Comparison of ENCODE assay signal across 31 cellular contexts in the genomic region with DNA sequence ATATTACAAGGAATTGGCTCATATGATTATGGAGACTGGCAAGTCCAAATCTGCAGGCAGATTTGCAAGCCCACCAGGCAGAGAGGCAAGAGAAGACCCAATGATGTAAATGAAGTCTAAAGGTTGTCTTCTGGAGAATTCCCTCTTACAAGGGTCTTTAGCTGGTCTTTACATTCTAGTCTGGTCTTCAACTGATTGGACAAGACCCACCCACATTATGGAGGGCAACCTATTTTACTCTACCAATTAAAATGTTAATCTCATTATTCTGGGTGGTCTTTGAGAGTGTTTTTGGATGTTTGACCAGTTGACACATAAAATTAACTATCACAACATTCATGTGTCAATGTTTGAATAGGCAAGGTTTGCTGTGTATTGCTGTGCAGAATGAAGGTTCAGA. TPM values are rescaled to one million over a fixed set of nuclear protein-coding genes. Genes with fewer than 3 reads are reported as not detected.
DNase-seq lines count a peak whose midpoint lies in the region; ATAC-seq, FAIRE-seq and TF ChIP-seq lines count a peak whose summit lies in the region.
"Had no signal": no experiment of that assay in that cellular context is flagged by ENCODE, and none has a peak within 500 bp of the region (broad histone marks: within the 10 kb centered on the region; RNA-seq: fewer than 3 reads in every experiment).

No MANE protein-coding gene starts in this region.

- CTCF ChIA-PET in HEK293 (lab: Yijun Ruan, JAX) = interaction anchor here (0.6 kb wide), 1 partner anchor 289 kb away, joined by 3 read pairs; no protein-coding TSS in a partner anchor
- CTCF ChIA-PET in K562 (lab: Yijun Ruan, JAX; ENCODE audit: low intra/inter-chr PET ratio) = no interaction called here

- no peak for TF ChIP-seq RAD21 in K562 (CRISPR knock-in tag; conservative IDR thresholded peaks at IDR 0.05 in 1 of 2, IDR thresholded peaks at IDR 0.05 in 1 of 2)

- BruUV-seq in K562 (replicated peaks; lab: Mats Ljungman, UMichigan) = no TSS peak

- H3K4me3 ChIP-seq in HEK293 (ENCODE audit: low read depth, low read length) (no peak overlapping the region), K562 (no peak overlapping the region)
- H3K4me3 ChIP-seq: A549; BLaER1; BLaER1 treated with 17β-estradiol and CSF1 and Interleukin-3, amounts not matched to agents 10 nM and 100 nM had no signal

- TF ChIP-seq CTCF in HEK293 (tag by site-specific recombination; IDR thresholded peaks at IDR 0.05) (no peak), K562 (IDR thresholded peaks at IDR 0.05 in 2 of 3, conservative IDR thresholded peaks at IDR 0.05 in 1 of 3; ENCODE audit: insufficient read depth in 2 of 3, low read depth in 1 of 3, low read length in 3 of 3) (no peak)

- H3K4me2 ChIP-seq in K562 (ENCODE audit: insufficient read depth, low read length) = peak overlapping the region; percentile 7; the same call in 1 of the 2 replicates
- H3K4me2 ChIP-seq: A549, BLaER1 had no signal

- no peak for FAIRE-seq in K562 (lab: Jason Lieb, UNC)
- FAIRE-seq: A204.1, A549, D721Med had no signal

- POLR2A ChIA-PET in HEK293 (lab: Yijun Ruan, JAX) (no interaction called here), K562 (lab: Yijun Ruan, JAX) (interaction anchor here (1.2 to 1.9 kb wide), 3 partner anchors 11 to 30 kb away, joined by 4 to 7 read pairs (median 6); no protein-coding TSS in a partner anchor)

- in situ Hi-C loops in K562 (cut with MboI) = no loop called here

- H4K20me1 ChIP-seq in K562 (replicated peaks; ENCODE audit: control insufficient read depth, insufficient read depth, low read length) = no peaks in the 10 kb centered on the region
- H4K20me1 ChIP-seq: BLaER1; BLaER1 treated with 17β-estradiol and CSF1 and Interleukin-3, amounts not matched to agents 10 nM and 100 nM had no signal

- no peak for ATAC-seq in K562
- ATAC-seq in HG02763 (IDR thresholded peaks at IDR 0.05; ENCODE audit: unreplicated experiment) = no peak
- ATAC-seq: A549; CD8-positive, alpha-beta T cell had no signal

- no peak for TF ChIP-seq POLR2A in K562 (conservative IDR thresholded peaks at IDR 0.05)

- intact Hi-C loops in K562 (cut with micrococcal nuclease) = no loop called here

- no peak overlapping the region for H2AFZ ChIP-seq in K562 (ENCODE audit: low read depth, low read length)

- H3K9ac ChIP-seq in K562 (ENCODE audit: insufficient read depth in 1 of 2, low read depth in 2 of 2, low read length in 2 of 2) = no peak overlapping the region
- H3K9ac ChIP-seq: BLaER1; BLaER1 treated with 17β-estradiol and CSF1 and Interleukin-3, amounts not matched to agents 10 nM and 100 nM had no signal

- H3K9me3 ChIP-seq in HEK293 (ENCODE audit: control insufficient read depth, insufficient read depth, low read depth, low read length) = no peaks in the 10 kb centered on the region
- H3K9me3 ChIP-seq in K562 (replicated peaks; ENCODE audit: control insufficient read depth, insufficient read depth, low read depth, low read length) = no peaks in the 10 kb centered on the region
- H3K9me3 ChIP-seq: A549; BE2C; BLaER1; BLaER1 treated with 17β-estradiol and CSF1 and Interleukin-3, amounts not matched to agents 10 nM and 100 nM; Caco-2 had no signal

- no peaks in the 10 kb centered on the region for H3K27me3 ChIP-seq in K562 (ENCODE audit: control insufficient read depth in 2 of 2, insufficient read depth in 2 of 2, low read length in 2 of 2)
- H3K27me3 ChIP-seq: BE2C; BLaER1; BLaER1 treated with 17β-estradiol and CSF1 and Interleukin-3, amounts not matched to agents 10 nM and 100 nM had no signal

- no peaks in the 10 kb centered on the region for H3K79me2 ChIP-seq in K562 (ENCODE audit: control insufficient read depth, insufficient read depth, low read length)

- no peak for TF ChIP-seq EP300 in K562 (IDR thresholded peaks at IDR 0.05; ENCODE audit: low read length)

- H3K9me1 ChIP-seq in K562 (ENCODE audit: control insufficient read depth, insufficient read depth, low read length) = no peaks in the 10 kb centered on the region

- H3K4me1 ChIP-seq in HEK293 (ENCODE audit: control insufficient read depth, insufficient read depth, low read length) = no peaks in the 10 kb centered on the region
- H3K4me1 ChIP-seq in K562 (replicated peaks in 1 of 2; ENCODE audit: control insufficient read depth in 2 of 2, insufficient read depth in 2 of 2, low read length in 2 of 2) = peaks cover 11 to 18% of the 10 kb centered on the region in 2 experiments; a peak in 4 of 5 replicates
- H3K4me1 ChIP-seq: A549, BE2C had no signal

- H3K27ac ChIP-seq in HEK293 (ENCODE audit: extremely low read depth, low read depth, low read length) (no peak overlapping the region), K562 (ENCODE audit: extremely low read depth, low read depth, low read length) (no peak overlapping the region)
- H3K27ac ChIP-seq: 22Rv1; A549; BLaER1; BLaER1 treated with 17β-estradiol and CSF1 and Interleukin-3, amounts not matched to agents 10 nM and 100 nM; C4-2B had no signal

- H3K36me3 ChIP-seq in HEK293 (ENCODE audit: control insufficient read depth in 2 of 2, insufficient read depth in 1 of 2, low read length in 2 of 2) (no peaks in the 10 kb centered on the region), K562 (ENCODE audit: control insufficient read depth, insufficient read depth, low read length) (no peaks in the 10 kb centered on the region)
- H3K36me3 ChIP-seq: BE2C; BLaER1; BLaER1 treated with 17β-estradiol and CSF1 and Interleukin-3, amounts not matched to agents 10 nM and 100 nM had no signal

- DNase-seq in K562 (ENCODE audit: extremely low read depth in 1 of 4, low spot score in 3 of 4) = no peak
- no peak for DNase-seq in NCI-H446 (lab: John Stamatoyannopoulos, UW)
- DNase-seq: 8988T; ACHN; AML-193; BE2C; C1 segment of cervical spinal cord; Caco-2; Calu3; CD4-positive, alpha-beta memory T cell; CD4-positive, alpha-beta T cell; CD4-positive, CD25-positive, alpha-beta regulatory T cell; CD8-positive, alpha-beta memory T cell; CD8-positive, alpha-beta T cell; COR-L47; DMS 273 treated with DMSO at 0.1 percent for 48 hours; DMS153; DMS53; DMS79; DMS79 treated with DMSO at 0.1 percent for 48 hours; DND-41; EL had no signal

TF ChIP-seq in HEK293, 187 proteins besides CTCF, POLR2A, EP300 and RAD21:
- TF ChIP-seq ZIC2 (tag by site-specific recombination; IDR thresholded peaks at IDR 0.05) = no peak
- no peak for TF ChIP-seq PRDM1 (tag by site-specific recombination; IDR thresholded peaks at IDR 0.05)
- no peak for TF ChIP-seq ZNF398 (tag by site-specific recombination; IDR thresholded peaks at IDR 0.05)
- peak; percentile 95 for TF ChIP-seq ZNF10 (tag by site-specific recombination; IDR thresholded peaks at IDR 0.05)
TF ChIP-seq in HEK293: peak in this region for 1.

TF ChIP-seq in K562, 482 proteins besides CTCF, POLR2A, EP300 and RAD21 (continues in another document):
- TF ChIP-seq MITF (IDR thresholded peaks at IDR 0.05) = no peak
- no peak for TF ChIP-seq TRIM25 (IDR thresholded peaks at IDR 0.05; ENCODE audit: borderline replicate concordance)
- peak; percentile 96 for TF ChIP-seq ZNF134 (CRISPR knock-in tag; conservative IDR thresholded peaks at IDR 0.05)
- TF ChIP-seq PCBP1 (IDR thresholded peaks at IDR 0.05; ENCODE audit: low read depth, low read length, poor library complexity, severe bottlenecking) = no peak
- TF ChIP-seq SRSF9 (IDR thresholded peaks at IDR 0.05; ENCODE audit: borderline replicate concordance, low read depth, low read length) = no peak

RNA-seq across cellular contexts. Expression of gene ATP11B, which starts 28.0 kb away (rescaled TPM):
- 31.7 and 147 TPM in 2 replicates for total RNA-seq in K562 (2011; cell fraction: chromatin; rRNA removed; ENCODE audit: low replicate concordance)
- total RNA-seq in K562 (2011; cell fraction: nucleolus; rRNA removed) = 23.2 and 28.2 TPM in 2 replicates
- total RNA-seq in K562 (2011; cell fraction: nucleoplasm; rRNA removed) = 65.4 and 117 TPM in 2 replicates
- total RNA-seq in K562 (2014; rRNA removed) (39.0 and 68.7 TPM in 2 replicates), K562 (2014; rRNA removed; fragmentation: Illumina TruSeq; extraction: Trizol) (61.1 and 70.3 TPM in 2 replicates), K562 (2015; rRNA removed; fragmentation: Illumina TruSeq; extraction: Trizol) (50.3 and 55.6 TPM in 2 replicates), K562 (2021) (67.3 and 67.6 TPM in 2 replicates)
- polyA plus RNA-seq in K562 (2011; rRNA removed) (29.3 and 41.8 TPM in 2 replicates), K562 (2014; fragmentation: Illumina TruSeq; extraction: Trizol) (33.1 and 40.2 TPM in 2 replicates), K562 (2014; fragmentation: Nextera tagmentation; extraction: Ambion mirVana) (10 to 100 TPM; 11.9 to 12.1 TPM), K562 (2014; rRNA removed) (23.6 and 27.0 TPM in 2 replicates)
- 6.7 and 16.4 TPM in 2 replicates for polyA plus RNA-seq in K562 (2011; cell fraction: cytosol; rRNA removed)
- polyA plus RNA-seq in K562 (2011; cell fraction: nucleus; rRNA removed) = 32.1 and 43.8 TPM in 2 replicates
- 21.7 and 24.7 TPM in 2 replicates for polyA plus RNA-seq in K562 (2012)
- polyA minus RNA-seq in K562 (2011; rRNA and poly(A)+ RNA removed) = 66.2 and 72.6 TPM in 2 replicates
- polyA minus RNA-seq in K562 (2011; cell fraction: cytosol; rRNA and poly(A)+ RNA removed) = 32.9 and 52.5 TPM in 2 replicates
- 38.0 and 60.2 TPM in 2 replicates for polyA minus RNA-seq in K562 (2011; cell fraction: nucleus; rRNA and poly(A)+ RNA removed)
